Comparison of ENCODE assay signal across 29 cellular contexts in the genomic region with DNA sequence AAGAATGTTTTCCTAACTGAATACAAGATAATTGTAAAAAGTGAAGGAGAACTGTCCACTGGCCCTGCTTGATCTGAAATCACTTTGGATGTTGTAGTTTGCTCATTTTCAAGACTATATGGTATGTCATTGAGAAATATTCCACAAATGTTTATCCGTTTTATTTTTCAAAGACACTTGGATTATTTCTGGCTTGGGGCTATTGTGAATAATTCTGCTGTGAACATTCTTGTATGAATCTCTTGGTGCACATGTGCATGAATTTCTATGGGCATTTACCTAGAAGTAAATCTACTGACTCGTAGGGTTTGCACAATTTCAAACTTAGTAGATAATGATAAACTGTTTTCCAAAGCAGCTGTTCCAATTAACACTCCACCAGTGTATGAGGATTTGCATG. TPM values are rescaled to one million over a fixed set of nuclear protein-coding genes. Genes with fewer than 3 reads are reported as not detected.
"Had no signal": no experiment of that assay in that cellular context is flagged by ENCODE, and none has a peak within 500 bp of the region (broad histone marks: within the 10 kb centered on the region; RNA-seq: fewer than 3 reads in every experiment).

No MANE protein-coding gene starts in this region.

- H3K4me1 Mint-ChIP-seq: activated B cell treated with CpG ODN at 0.5 μM for 24 hours; activated naive CD4-positive, alpha-beta T cell treated with anti-CD3 and anti-CD28 coated beads, Interleukin-2, amount 50 U/mL, for 24 hours; activated naive CD8-positive, alpha-beta T cell treated with anti-CD3 and anti-CD28 coated beads, Interleukin-2, amount 50 U/mL, for 24 hours; naive B cell had no signal

- H3K4me3 ChIP-seq: body of pancreas, esophagus squamous epithelium, ovary, spleen, testis, uterus had no signal

- H3K9me3 Mint-ChIP-seq: activated B cell treated with CpG ODN at 0.5 μM for 24 hours; activated CD8-positive, alpha-beta T cell treated with anti-CD3 and anti-CD28 coated beads for 36 hours; activated naive CD4-positive, alpha-beta T cell treated with anti-CD3 and anti-CD28 coated beads, Interleukin-2, amount 50 U/mL, for 24 hours; activated naive CD8-positive, alpha-beta T cell treated with anti-CD3 and anti-CD28 coated beads, Interleukin-2, amount 50 U/mL, for 24 hours; activated T-helper 2 cell treated with anti-CD3 and anti-CD28 coated beads, Interferon-gamma antibody, Interleukin-2, Interleukin-4, amounts not matched to agents 10 μg/mL and 5 μg/mL and 100 μg/mL, durations not matched to agents 14 hours and 24 hours and 36 hours; mesothelial cell of epicardium; naive B cell; nephron progenitor cell; type B pancreatic cell had no signal

- H3K9me3 ChIP-seq: body of pancreas, esophagus squamous epithelium, neutrophil, ovary, spleen, testis, uterus had no signal

- H3K4me3 Mint-ChIP-seq: activated B cell treated with CpG ODN at 0.5 μM for 24 hours; activated CD8-positive, alpha-beta T cell treated with anti-CD3 and anti-CD28 coated beads for 36 hours; activated naive CD4-positive, alpha-beta T cell treated with anti-CD3 and anti-CD28 coated beads, Interleukin-2, amount 50 U/mL, for 24 hours; activated naive CD8-positive, alpha-beta T cell treated with anti-CD3 and anti-CD28 coated beads, Interleukin-2, amount 50 U/mL, for 24 hours; mesothelial cell of epicardium; naive B cell; nephron progenitor cell; type B pancreatic cell had no signal

- ATAC-seq: activated CD8-positive, alpha-beta T cell treated with anti-CD3 and anti-CD28 coated beads for 36 hours; activated naive CD8-positive, alpha-beta T cell treated with anti-CD3 and anti-CD28 coated beads, Interleukin-2, amount 50 U/mL, for 24 hours; body of pancreas; sciatic nerve had no signal

- DNase-seq: activated B cell treated with CpG ODN at 0.5 μM for 24 hours; activated CD4-positive, alpha-beta T cell treated with anti-CD3 and anti-CD28 coated beads, Interleukin-2, amount 50 U/mL, for 1 hour; activated CD8-positive, alpha-beta T cell treated with anti-CD3 and anti-CD28 coated beads for 36 hours; activated naive CD8-positive, alpha-beta T cell treated with anti-CD3 and anti-CD28 coated beads, Interleukin-2, amount 50 U/mL, for 24 hours; activated T-cell treated with anti-CD3 and anti-CD28 coated beads, Interleukin-2, amount 50 U/mL, for 48 hours; anterior cingulate cortex; body of pancreas; dermis blood vessel endothelial cell; effector CD4-positive, alpha-beta T cell; esophagus squamous epithelium; head of caudate nucleus; hippocampal formation; naive B cell; nephron progenitor cell; ovary; retina; spleen; stimulated activated naive CD4-positive, alpha-beta T cell treated with Interleukin-2 at 50 U/mL for 16 hours; T-helper 2 cell; testis; uterus had no signal

- H3K36me3 Mint-ChIP-seq: activated naive CD4-positive, alpha-beta T cell treated with anti-CD3 and anti-CD28 coated beads, Interleukin-2, amount 50 U/mL, for 24 hours; mesothelial cell of epicardium; naive B cell; type B pancreatic cell had no signal

- H3K27ac ChIP-seq: body of pancreas, epithelial cell of prostate, esophagus squamous epithelium, neutrophil, ovary, spleen, testis, uterus had no signal

- H3K4me1 ChIP-seq: body of pancreas, esophagus squamous epithelium, testis, uterus had no signal

- H3K27me3 ChIP-seq: neutrophil, ovary, testis, uterus had no signal

- H3K36me3 ChIP-seq: esophagus squamous epithelium, neutrophil, ovary, spleen, uterus had no signal

- H3K27ac Mint-ChIP-seq: activated B cell treated with CpG ODN at 0.5 μM for 24 hours; activated CD8-positive, alpha-beta T cell treated with anti-CD3 and anti-CD28 coated beads for 36 hours; activated naive CD4-positive, alpha-beta T cell treated with anti-CD3 and anti-CD28 coated beads, Interleukin-2, amount 50 U/mL, for 24 hours; activated naive CD8-positive, alpha-beta T cell treated with anti-CD3 and anti-CD28 coated beads, Interleukin-2, amount 50 U/mL, for 24 hours; activated T-helper 2 cell treated with anti-CD3 and anti-CD28 coated beads, Interferon-gamma antibody, Interleukin-2, Interleukin-4, amounts not matched to agents 10 μg/mL and 5 μg/mL and 100 μg/mL, durations not matched to agents 14 hours and 24 hours and 36 hours; mesothelial cell of epicardium; naive B cell; nephron progenitor cell; progenitor cell of endocrine pancreas; type B pancreatic cell had no signal

RNA-seq across cellular contexts. Expression of a gene that starts 8.6 kb away (rescaled TPM):
- total RNA-seq: activated B cell treated with CpG ODN at 0.5 μM for 24 hours; activated CD8-positive, alpha-beta T cell treated with anti-CD3 and anti-CD28 coated beads for 36 hours; activated T-helper 2 cell treated with anti-CD3 and anti-CD28 coated beads, Interferon-gamma antibody, Interleukin-2, Interleukin-4, amounts not matched to agents 10 μg/mL and 5 μg/mL and 100 μg/mL, durations not matched to agents 14 hours and 24 hours and 36 hours; body of pancreas; dermis blood vessel endothelial cell; esophagus squamous epithelium; progenitor cell of endocrine pancreas; sciatic nerve; spleen had no signal
